23 cellular contexts compared by ENCODE assay signal in genomic region chr19:57870225-57870624, GRCh38. TPM values are rescaled to one million over a fixed set of nuclear protein-coding genes. Genes with fewer than 3 reads are reported as not detected.
DNase-seq lines count a peak whose midpoint lies in the region; ATAC-seq, FAIRE-seq and TF ChIP-seq lines count a peak whose summit lies in the region.
"Had no signal": no experiment of that assay in that cellular context is flagged by ENCODE, and none has a peak within 500 bp of the region (broad histone marks: within the 10 kb centered on the region; RNA-seq: fewer than 3 reads in every experiment).

No MANE protein-coding gene starts in this region.

- peak overlapping the region; percentile 66 for H3K4me3 Mint-ChIP-seq in neural crest cell
- H3K4me3 Mint-ChIP-seq: CD4-positive, alpha-beta memory T cell; GM23338; H9; HFFc6 had no signal

- intact Hi-C loops in HepG2 (cut with micrococcal nuclease; ENCODE audit: unreplicated experiment) (no loop called here), right lobe of liver (cut with DNase I) (no loop called here)

- DNase-seq in HepG2 (ENCODE audit: low spot score) (no peak), right lobe of liver (no peak), neural crest cell (ENCODE audit: low read depth, low spot score) (no peak), DMS 273 treated with DMSO at 0.1 percent for 48 hours (lab: John Stamatoyannopoulos, UW) (no peak)
- no peak for DNase-seq in activated CD4-positive, alpha-beta T cell treated with anti-CD3 and anti-CD28 coated beads, Interleukin-2, amount 50 U/mL, for 4 hours
- DNase-seq: 8988T; ACHN; AML-193; C1 segment of cervical spinal cord; CD4-positive, alpha-beta memory T cell; COR-L47; DMS79; EL; GDM1; H9; HFFc6 had no signal

- no peaks in the 10 kb centered on the region for H3K4me1 ChIP-seq in HepG2 (ENCODE audit: insufficient read depth, low read length)
- no peaks in the 10 kb centered on the region for H3K4me1 ChIP-seq in right lobe of liver
- H3K4me1 ChIP-seq in HEK293 (ENCODE audit: control insufficient read depth, insufficient read depth, low read length): no peaks in the 10 kb centered on the region
- H3K4me1 ChIP-seq: A549 had no signal

- H3K4me3 ChIP-seq in HepG2 (replicated peaks in 1 of 3; ENCODE audit: insufficient read depth in 1 of 3, low read depth in 2 of 3, low read length in 3 of 3) (no peak overlapping the region), right lobe of liver (no peak overlapping the region), HEK293 (ENCODE audit: low read depth, low read length) (no peak overlapping the region)
- H3K4me3 ChIP-seq: A549, GM12878, GM23338 had no signal

- ATAC-seq in HepG2 (no peak), right lobe of liver (no peak), HG03039 (IDR thresholded peaks at IDR 0.05; ENCODE audit: unreplicated experiment) (no peak)
- ATAC-seq: A549, GM12878, GM23338, HCT116 had no signal

- WGBS in HepG2 (ENCODE audit: low lambda C conversion rate): 98% methylated on average over 2 of the region's 2 CpGs
- 88% methylated on average over 2 of the region's 2 CpGs for WGBS in right lobe of liver (ENCODE audit: insufficient coverage, low coverage, low lambda C conversion rate, missing lambda C conversion rate)

- no peak for TF ChIP-seq EP300 in HepG2 (IDR thresholded peaks at IDR 0.05; ENCODE audit: low read depth in 2 of 2, low read length in 2 of 2)
- no peak for TF ChIP-seq EP300 in HepG2 (CRISPR knock-in tag; IDR thresholded peaks at IDR 0.05; ENCODE audit: borderline replicate concordance)

- TF ChIP-seq POLR2A in HepG2 (IDR thresholded peaks at IDR 0.05; ENCODE audit: insufficient read depth in 1 of 2, low read depth in 2 of 2, low read length in 2 of 2) (no peak), right lobe of liver (IDR thresholded peaks at IDR 0.05) (no peak)

- no peak overlapping the region for H3K27ac Mint-ChIP-seq in neural crest cell (ENCODE audit: unreplicated experiment)
- H3K27ac Mint-ChIP-seq: CD4-positive, alpha-beta memory T cell; GM23338; H9; HFFc6 had no signal

- H3K27me3 ChIP-seq in HepG2 (ENCODE audit: control insufficient read depth in 1 of 2, insufficient read depth in 2 of 2, low read length in 2 of 2) (no peaks in the 10 kb centered on the region), right lobe of liver (no peaks in the 10 kb centered on the region)

- peaks cover 73% of the 10 kb centered on the region for H3K36me3 Mint-ChIP-seq in neural crest cell (ENCODE audit: low read depth)

- no peaks in the 10 kb centered on the region for H3K27me3 Mint-ChIP-seq in neural crest cell (ENCODE audit: low read depth)
- H3K27me3 Mint-ChIP-seq: CD4-positive, alpha-beta memory T cell had no signal

- no TSS peak for BruUV-seq in HepG2 (replicated peaks; lab: Mats Ljungman, UMichigan)

- H3K79me2 ChIP-seq in HepG2 (ENCODE audit: insufficient read depth, low read length): no peaks in the 10 kb centered on the region

- TF ChIP-seq CTCF in HepG2 (CRISPR knock-in tag; IDR thresholded peaks at IDR 0.05) (no peak), right lobe of liver (IDR thresholded peaks at IDR 0.05) (no peak), HEK293 (tag by site-specific recombination; IDR thresholded peaks at IDR 0.05) (no peak), neural crest cell (conservative IDR thresholded peaks at IDR 0.05) (no peak)

- H3K9me3 ChIP-seq in HepG2 (ENCODE audit: low read length) (peaks cover 4% of the 10 kb centered on the region; the same call in 1 of the 2 replicates), right lobe of liver (peaks cover 0 to 31% (median 4%) of the 10 kb centered on the region in 4 donors), HEK293 (ENCODE audit: control insufficient read depth, insufficient read depth, low read depth, low read length) (peaks cover 12% of the 10 kb centered on the region)

- H3K4me2 ChIP-seq in HepG2 (ENCODE audit: low read depth, low read length): no peak overlapping the region
- H3K4me2 ChIP-seq: A549, GM23338 had no signal

- no peak overlapping the region for H2AFZ ChIP-seq in HepG2 (ENCODE audit: low read length)
- H2AFZ ChIP-seq: GM23338 had no signal

- H3K27ac ChIP-seq in HepG2 (ENCODE audit: extremely low read length, insufficient read depth, low read length): no peak overlapping the region
- H3K27ac ChIP-seq in right lobe of liver: no peak overlapping the region
- no peak overlapping the region for H3K27ac ChIP-seq in HEK293 (ENCODE audit: extremely low read depth, low read depth, low read length)
- H3K27ac ChIP-seq: A549 had no signal

- H3K9ac ChIP-seq in HepG2 (ENCODE audit: insufficient read depth, low read depth, low read length): no peak overlapping the region

- FAIRE-seq in HepG2 (lab: Jason Lieb, UNC): no peak
- FAIRE-seq: A549, D721Med, GM12878 had no signal

- in situ Hi-C loops in HepG2 (cut with HindIII; ENCODE audit: extremely low pct_ligation_motif_present, low pct_unique_long_range_greater_than_20kb): no loop called here

- peaks cover 22% of the 10 kb centered on the region for H3K9me3 Mint-ChIP-seq in neural crest cell

- no peak for TF ChIP-seq RAD21 in HepG2 (CRISPR knock-in tag; IDR thresholded peaks at IDR 0.05)

- H3K4me1 Mint-ChIP-seq in neural crest cell: no peaks in the 10 kb centered on the region
- H3K4me1 Mint-ChIP-seq: CD4-positive, alpha-beta memory T cell; GM23338 had no signal

- POLR2A ChIA-PET in HepG2 (lab: Yijun Ruan, JAX): no interaction called here
- POLR2A ChIA-PET in HEK293 (lab: Yijun Ruan, JAX): no interaction called here

- H3K36me3 ChIP-seq in HepG2 (replicated peaks in 1 of 2; ENCODE audit: control insufficient read depth in 1 of 2, insufficient read depth in 2 of 2, low read length in 2 of 2) (peaks cover 5 to 24% of the 10 kb centered on the region in 2 experiments), right lobe of liver (peaks cover 0 to 29% (median 7%) of the 10 kb centered on the region in 4 donors), HEK293 (ENCODE audit: control insufficient read depth in 2 of 2, insufficient read depth in 1 of 2, low read length in 2 of 2) (peaks cover 29% of the 10 kb centered on the region in 2 experiments)

- no peaks in the 10 kb centered on the region for H4K20me1 ChIP-seq in HepG2 (ENCODE audit: insufficient read depth, low read length)

- CTCF ChIA-PET in HepG2 (lab: Yijun Ruan, JAX; ENCODE audit: low intra/inter-chr PET ratio, low total read pairs): no interaction called here
- CTCF ChIA-PET in HEK293 (lab: Yijun Ruan, JAX): interaction anchor here (0.6 kb wide), 1 partner anchor 227 kb away, joined by 3 read pairs; no protein-coding TSS in a partner anchor

RNA-seq across cellular contexts. Expression of gene ZNF814, which starts 18.6 kb away (rescaled TPM):
- total RNA-seq in HepG2 (2016; rRNA removed; fragmentation: Illumina TruSeq; extraction: Trizol) (2.3 and 3.4 TPM in 2 replicates), right lobe of liver (10 to 100 TPM in 3 of 6 experiments, 1 to 10 TPM in 3; 5.1 to 11.7 (median 8.7) TPM), neural crest cell (44.3 and 45.4 TPM in 2 replicates)
- total RNA-seq in HepG2 (2016; cell fraction: cytosol; rRNA removed; fragmentation: Illumina TruSeq; extraction: Trizol; ENCODE audit: low read depth): 0.61 and 0.71 TPM in 2 replicates
- total RNA-seq in HepG2 (2016; cell fraction: insoluble cytoplasmic fraction; rRNA removed; fragmentation: Illumina TruSeq; extraction: Trizol): 2.3 and 2.9 TPM in 2 replicates
- total RNA-seq in HepG2 (2016; cell fraction: membrane; rRNA removed; fragmentation: Illumina TruSeq; extraction: Trizol): 1.4 and 1.5 TPM in 2 replicates
- 5.0 and 5.4 TPM in 2 replicates for total RNA-seq in HepG2 (2016; cell fraction: nucleus; rRNA removed; fragmentation: Illumina TruSeq; extraction: Trizol)
- polyA plus RNA-seq in HepG2 (2011; rRNA removed): 2.1 and 2.5 TPM in 2 replicates
- 0.71 and 1.0 TPM in 2 replicates for polyA plus RNA-seq in HepG2 (2011; cell fraction: cytosol; rRNA removed)
- 2.6 and 4.3 TPM in 2 replicates for polyA plus RNA-seq in HepG2 (2011; cell fraction: nucleus; rRNA removed)
- 5.2 and 5.4 TPM in 2 replicates for polyA plus RNA-seq in HepG2 (2012)
- polyA plus RNA-seq in HepG2 (2016; cell fraction: cytosol; fragmentation: Illumina TruSeq; extraction: Trizol; ENCODE audit: low read depth): 0.24 and 0.27 TPM in 2 replicates
- polyA plus RNA-seq in HepG2 (2016; cell fraction: insoluble cytoplasmic fraction; fragmentation: Illumina TruSeq; extraction: Trizol; ENCODE audit: low read depth): 0.91 and 0.98 TPM in 2 replicates
- 0.21 and 1.1 TPM in 2 replicates for polyA plus RNA-seq in HepG2 (2016; cell fraction: membrane; fragmentation: Illumina TruSeq; extraction: Trizol; ENCODE audit: low read depth)
- 7.3 and 7.5 TPM in 2 replicates for polyA plus RNA-seq in HepG2 (2016; cell fraction: nucleus; fragmentation: Illumina TruSeq; extraction: Trizol; ENCODE audit: insufficient read depth, low read depth)
- polyA minus RNA-seq in HepG2 (2011; rRNA and poly(A)+ RNA removed; ENCODE audit: low replicate concordance): 7.9 and 8.9 TPM in 2 replicates
- 0.89 and 1.1 TPM in 2 replicates for polyA minus RNA-seq in HepG2 (2011; cell fraction: cytosol; rRNA and poly(A)+ RNA removed)
- polyA minus RNA-seq in HepG2 (2011; cell fraction: nucleus; rRNA and poly(A)+ RNA removed): 12.0 and 13.2 TPM in 2 replicates

RNA-seq across cellular contexts. Expression of gene ZNF587, which starts 20.6 kb away (rescaled TPM):
- 17.5 and 22.9 TPM in 2 replicates for total RNA-seq in HepG2 (2016; rRNA removed; fragmentation: Illumina TruSeq; extraction: Trizol)
- 22.5 and 25.4 TPM in 2 replicates for total RNA-seq in HepG2 (2016; cell fraction: cytosol; rRNA removed; fragmentation: Illumina TruSeq; extraction: Trizol; ENCODE audit: low read depth)
- 15.1 and 22.8 TPM in 2 replicates for total RNA-seq in HepG2 (2016; cell fraction: insoluble cytoplasmic fraction; rRNA removed; fragmentation: Illumina TruSeq; extraction: Trizol)
- total RNA-seq in HepG2 (2016; cell fraction: membrane; rRNA removed; fragmentation: Illumina TruSeq; extraction: Trizol): 13.8 and 14.3 TPM in 2 replicates
- total RNA-seq in HepG2 (2016; cell fraction: nucleus; rRNA removed; fragmentation: Illumina TruSeq; extraction: Trizol): 17.5 and 22.8 TPM in 2 replicates
- 8.7 and 12.6 TPM in 2 replicates for polyA plus RNA-seq in HepG2 (2011; rRNA removed)
- polyA plus RNA-seq in HepG2 (2011; cell fraction: cytosol; rRNA removed): 2.6 and 3.8 TPM in 2 replicates
- 28.6 and 29.8 TPM in 2 replicates for polyA plus RNA-seq in HepG2 (2011; cell fraction: nucleus; rRNA removed)
- polyA plus RNA-seq in HepG2 (2012): 8.0 and 11.1 TPM in 2 replicates
- 0.52 and 0.95 TPM in 2 replicates for polyA plus RNA-seq in HepG2 (2016; cell fraction: cytosol; fragmentation: Illumina TruSeq; extraction: Trizol; ENCODE audit: low read depth)
- 5.2 and 7.9 TPM in 2 replicates for polyA plus RNA-seq in HepG2 (2016; cell fraction: insoluble cytoplasmic fraction; fragmentation: Illumina TruSeq; extraction: Trizol; ENCODE audit: low read depth)
- polyA plus RNA-seq in HepG2 (2016; cell fraction: membrane; fragmentation: Illumina TruSeq; extraction: Trizol; ENCODE audit: low read depth): 0.96 and 2.0 TPM in 2 replicates
- polyA plus RNA-seq in HepG2 (2016; cell fraction: nucleus; fragmentation: Illumina TruSeq; extraction: Trizol; ENCODE audit: insufficient read depth, low read depth): 41.3 and 44.4 TPM in 2 replicates
- 26.7 and 28.9 TPM in 2 replicates for polyA minus RNA-seq in HepG2 (2011; rRNA and poly(A)+ RNA removed; ENCODE audit: low replicate concordance)
- 17.4 and 22.9 TPM in 2 replicates for polyA minus RNA-seq in HepG2 (2011; cell fraction: cytosol; rRNA and poly(A)+ RNA removed)
- 21.6 and 30.3 TPM in 2 replicates for polyA minus RNA-seq in HepG2 (2011; cell fraction: nucleus; rRNA and poly(A)+ RNA removed)
- 10 to 100 TPM in 5 of 6 experiments, 1 to 10 TPM in 1; 5.2 to 20.2 (median 12.6) TPM for total RNA-seq in right lobe of liver
- 45.4 and 46.1 TPM in 2 replicates for total RNA-seq in neural crest cell

RNA-seq across cellular contexts. Expression of gene ZNF587B, which starts 40.1 kb away (rescaled TPM):
- total RNA-seq in HepG2 (2016; rRNA removed; fragmentation: Illumina TruSeq; extraction: Trizol): 29.9 and 33.6 TPM in 2 replicates
- 3.1 TPM in 2 replicates for total RNA-seq in HepG2 (2016; cell fraction: cytosol; rRNA removed; fragmentation: Illumina TruSeq; extraction: Trizol; ENCODE audit: low read depth)
- 29.5 and 35.3 TPM in 2 replicates for total RNA-seq in HepG2 (2016; cell fraction: insoluble cytoplasmic fraction; rRNA removed; fragmentation: Illumina TruSeq; extraction: Trizol)
- total RNA-seq in HepG2 (2016; cell fraction: membrane; rRNA removed; fragmentation: Illumina TruSeq; extraction: Trizol): 14.9 and 16.5 TPM in 2 replicates
- 33.7 and 36.4 TPM in 2 replicates for total RNA-seq in HepG2 (2016; cell fraction: nucleus; rRNA removed; fragmentation: Illumina TruSeq; extraction: Trizol)
- polyA plus RNA-seq in HepG2 (2011; rRNA removed): 4.3 and 5.2 TPM in 2 replicates
- 1.6 and 2.6 TPM in 2 replicates for polyA plus RNA-seq in HepG2 (2011; cell fraction: cytosol; rRNA removed)
- 10.7 and 10.9 TPM in 2 replicates for polyA plus RNA-seq in HepG2 (2011; cell fraction: nucleus; rRNA removed)
- 3.7 and 6.7 TPM in 2 replicates for polyA plus RNA-seq in HepG2 (2012)
- polyA plus RNA-seq in HepG2 (2016; cell fraction: cytosol; fragmentation: Illumina TruSeq; extraction: Trizol; ENCODE audit: low read depth): 0.78 and 0.85 TPM in 2 replicates
- 9.0 and 9.2 TPM in 2 replicates for polyA plus RNA-seq in HepG2 (2016; cell fraction: insoluble cytoplasmic fraction; fragmentation: Illumina TruSeq; extraction: Trizol; ENCODE audit: low read depth)
- polyA plus RNA-seq in HepG2 (2016; cell fraction: membrane; fragmentation: Illumina TruSeq; extraction: Trizol; ENCODE audit: low read depth): 3.8 and 3.9 TPM in 2 replicates
- 27.7 and 29.1 TPM in 2 replicates for polyA plus RNA-seq in HepG2 (2016; cell fraction: nucleus; fragmentation: Illumina TruSeq; extraction: Trizol; ENCODE audit: insufficient read depth, low read depth)
- polyA minus RNA-seq in HepG2 (2011; rRNA and poly(A)+ RNA removed; ENCODE audit: low replicate concordance): 8.5 and 23.1 TPM in 2 replicates
- polyA minus RNA-seq in HepG2 (2011; cell fraction: cytosol; rRNA and poly(A)+ RNA removed): 6.0 and 6.3 TPM in 2 replicates
- 29.7 and 33.8 TPM in 2 replicates for polyA minus RNA-seq in HepG2 (2011; cell fraction: nucleus; rRNA and poly(A)+ RNA removed)
- 10 to 100 TPM in 3 of 6 experiments, 1 to 10 TPM in 3; 7.2 to 13.1 (median 10.4) TPM for total RNA-seq in right lobe of liver
- 21.6 and 22.6 TPM in 2 replicates for total RNA-seq in neural crest cell

RNA-seq across cellular contexts. Expression of gene ZNF417, which starts 46.2 kb away (rescaled TPM):
- 13.7 and 14.1 TPM in 2 replicates for total RNA-seq in HepG2 (2016; rRNA removed; fragmentation: Illumina TruSeq; extraction: Trizol)
- total RNA-seq in HepG2 (2016; cell fraction: cytosol; rRNA removed; fragmentation: Illumina TruSeq; extraction: Trizol; ENCODE audit: low read depth): 1.1 and 2.1 TPM in 2 replicates
- 12.2 and 16.0 TPM in 2 replicates for total RNA-seq in HepG2 (2016; cell fraction: insoluble cytoplasmic fraction; rRNA removed; fragmentation: Illumina TruSeq; extraction: Trizol)
- 5.0 and 5.4 TPM in 2 replicates for total RNA-seq in HepG2 (2016; cell fraction: membrane; rRNA removed; fragmentation: Illumina TruSeq; extraction: Trizol)
- total RNA-seq in HepG2 (2016; cell fraction: nucleus; rRNA removed; fragmentation: Illumina TruSeq; extraction: Trizol): 18.0 and 19.8 TPM in 2 replicates
- 2.9 and 3.2 TPM in 2 replicates for polyA plus RNA-seq in HepG2 (2011; rRNA removed)
- 1.2 and 1.9 TPM in 2 replicates for polyA plus RNA-seq in HepG2 (2011; cell fraction: cytosol; rRNA removed)
- polyA plus RNA-seq in HepG2 (2011; cell fraction: nucleus; rRNA removed): 7.2 and 7.4 TPM in 2 replicates
- 3.5 and 3.9 TPM in 2 replicates for polyA plus RNA-seq in HepG2 (2012)
- 0.35 and 2.0 TPM in 2 replicates for polyA plus RNA-seq in HepG2 (2016; cell fraction: cytosol; fragmentation: Illumina TruSeq; extraction: Trizol; ENCODE audit: low read depth)
- polyA plus RNA-seq in HepG2 (2016; cell fraction: insoluble cytoplasmic fraction; fragmentation: Illumina TruSeq; extraction: Trizol; ENCODE audit: low read depth): 2.8 and 3.3 TPM in 2 replicates
- 1.3 and 1.8 TPM in 2 replicates for polyA plus RNA-seq in HepG2 (2016; cell fraction: membrane; fragmentation: Illumina TruSeq; extraction: Trizol; ENCODE audit: low read depth)
- 11.3 and 15.1 TPM in 2 replicates for polyA plus RNA-seq in HepG2 (2016; cell fraction: nucleus; fragmentation: Illumina TruSeq; extraction: Trizol; ENCODE audit: insufficient read depth, low read depth)
- polyA minus RNA-seq in HepG2 (2011; rRNA and poly(A)+ RNA removed; ENCODE audit: low replicate concordance): 6.4 and 7.5 TPM in 2 replicates
- polyA minus RNA-seq in HepG2 (2011; cell fraction: cytosol; rRNA and poly(A)+ RNA removed): 2.6 and 4.8 TPM in 2 replicates
- 23.2 and 23.7 TPM in 2 replicates for polyA minus RNA-seq in HepG2 (2011; cell fraction: nucleus; rRNA and poly(A)+ RNA removed)
- total RNA-seq in right lobe of liver: 10 to 100 TPM in 3 of 6 experiments, 1 to 10 TPM in 3; 4.1 to 12.6 (median 7.8) TPM
- total RNA-seq in neural crest cell: 22.3 and 23.3 TPM in 2 replicates

RNA-seq across cellular contexts. Expression of gene ZNF552, which starts 55.5 kb away (rescaled TPM):
- total RNA-seq in HepG2 (2016; rRNA removed; fragmentation: Illumina TruSeq; extraction: Trizol) (16.3 and 16.6 TPM in 2 replicates), right lobe of liver (1 to 10 TPM; 2.6 to 9.0 (median 4.9) TPM), neural crest cell (7.3 and 8.8 TPM in 2 replicates)
- 2.7 and 4.8 TPM in 2 replicates for total RNA-seq in HepG2 (2016; cell fraction: cytosol; rRNA removed; fragmentation: Illumina TruSeq; extraction: Trizol; ENCODE audit: low read depth)
- total RNA-seq in HepG2 (2016; cell fraction: insoluble cytoplasmic fraction; rRNA removed; fragmentation: Illumina TruSeq; extraction: Trizol): 16.4 and 17.7 TPM in 2 replicates
- 8.6 and 8.9 TPM in 2 replicates for total RNA-seq in HepG2 (2016; cell fraction: membrane; rRNA removed; fragmentation: Illumina TruSeq; extraction: Trizol)
- total RNA-seq in HepG2 (2016; cell fraction: nucleus; rRNA removed; fragmentation: Illumina TruSeq; extraction: Trizol): 16.0 and 16.1 TPM in 2 replicates
- polyA plus RNA-seq in HepG2 (2011; rRNA removed): 8.1 and 11.7 TPM in 2 replicates
- 4.8 and 6.2 TPM in 2 replicates for polyA plus RNA-seq in HepG2 (2011; cell fraction: cytosol; rRNA removed)
- 26.1 and 30.1 TPM in 2 replicates for polyA plus RNA-seq in HepG2 (2011; cell fraction: nucleus; rRNA removed)
- 6.3 and 12.5 TPM in 2 replicates for polyA plus RNA-seq in HepG2 (2012)
- polyA plus RNA-seq in HepG2 (2016; cell fraction: cytosol; fragmentation: Illumina TruSeq; extraction: Trizol; ENCODE audit: low read depth): 2.3 TPM in 2 replicates
- polyA plus RNA-seq in HepG2 (2016; cell fraction: insoluble cytoplasmic fraction; fragmentation: Illumina TruSeq; extraction: Trizol; ENCODE audit: low read depth): 11.9 and 12.5 TPM in 2 replicates
- 3.4 and 3.6 TPM in 2 replicates for polyA plus RNA-seq in HepG2 (2016; cell fraction: membrane; fragmentation: Illumina TruSeq; extraction: Trizol; ENCODE audit: low read depth)
- polyA plus RNA-seq in HepG2 (2016; cell fraction: nucleus; fragmentation: Illumina TruSeq; extraction: Trizol; ENCODE audit: insufficient read depth, low read depth): 18.3 and 19.5 TPM in 2 replicates
- 29.3 and 39.6 TPM in 2 replicates for polyA minus RNA-seq in HepG2 (2011; rRNA and poly(A)+ RNA removed; ENCODE audit: low replicate concordance)
- polyA minus RNA-seq in HepG2 (2011; cell fraction: cytosol; rRNA and poly(A)+ RNA removed): 4.4 and 6.0 TPM in 2 replicates
- 35.4 and 48.9 TPM in 2 replicates for polyA minus RNA-seq in HepG2 (2011; cell fraction: nucleus; rRNA and poly(A)+ RNA removed)

Comparison
In these comparisons a context has a peak if more than half of its experiments do, and no peak if none do; other contexts are left out.
1. Of the 63 proteins assayed by ChIP-seq in both HepG2 and HEK293: peak only in HepG2: none; only in HEK293: SETDB1 and ZNF513; in both: none; in neither: 61.